Comparison of ENCODE assay signal across 3 cellular contexts in genomic region chr1:18918417-18918816, GRCh38.
TF ChIP-seq lines count a peak whose summit lies in the region.

No MANE protein-coding gene starts in this region.

TF ChIP-seq in GM23338, 12 proteins besides CTCF, POLR2A, EP300 and RAD21 (continued from another document and continues in another):
- TF ChIP-seq ETS1 (IDR thresholded peaks at IDR 0.05) (no peak), ZNF462 (CRISPR knock-in tag; IDR thresholded peaks at IDR 0.05) (no peak), CREB1 (CRISPR knock-in tag; IDR thresholded peaks at IDR 0.05; ENCODE audit: low read depth) (no peak)

TF ChIP-seq in WTC11, 78 proteins besides CTCF, POLR2A, EP300 and RAD21 (continued from another document and continues in another):
- TF ChIP-seq USF1 (CRISPR knock-in tag; IDR thresholded peaks at IDR 0.05) (no peak), ZMAT4 (CRISPR knock-in tag; IDR thresholded peaks at IDR 0.05) (no peak), E2F1 (CRISPR knock-in tag; IDR thresholded peaks at IDR 0.05) (no peak), RELA (CRISPR knock-in tag; IDR thresholded peaks at IDR 0.05; ENCODE audit: borderline replicate concordance) (no peak), TEAD4 (CRISPR knock-in tag; IDR thresholded peaks at IDR 0.05) (no peak), ZNF671 (CRISPR knock-in tag; IDR thresholded peaks at IDR 0.05) (no peak), ZNF532 (CRISPR knock-in tag; IDR thresholded peaks at IDR 0.05; ENCODE audit: borderline replicate concordance) (no peak), ZNF512 (CRISPR knock-in tag; IDR thresholded peaks at IDR 0.05; ENCODE audit: borderline replicate concordance) (no peak), ZBTB43 (CRISPR knock-in tag; IDR thresholded peaks at IDR 0.05) (no peak), TEAD1 (CRISPR knock-in tag; IDR thresholded peaks at IDR 0.05) (no peak), ZNF425 (CRISPR knock-in tag; conservative IDR thresholded peaks at IDR 0.05) (no peak)

TF ChIP-seq in HEK293T, 16 proteins besides CTCF, POLR2A, EP300 and RAD21 (continued from another document):
- TF ChIP-seq LEF1 (IDR thresholded peaks at IDR 0.05; ENCODE audit: borderline replicate concordance) (no peak), ELF4 (IDR thresholded peaks at IDR 0.05) (no peak), SUZ12 (IDR thresholded peaks at IDR 0.05) (no peak), PKNOX1 (IDR thresholded peaks at IDR 0.05) (no peak), HDGF (IDR thresholded peaks at IDR 0.05; ENCODE audit: borderline replicate concordance) (no peak), NFRKB (IDR thresholded peaks at IDR 0.05) (no peak), ZNF384 (IDR thresholded peaks at IDR 0.05) (no peak), L3MBTL2 (conservative IDR thresholded peaks at IDR 0.05) (no peak), FOXA1 (IDR thresholded peaks at IDR 0.05) (no peak), SP1 (IDR thresholded peaks at IDR 0.05) (no peak), TARDBP (IDR thresholded peaks at IDR 0.05) (no peak), ARNT (IDR thresholded peaks at IDR 0.05) (no peak), BHLHE40 (IDR thresholded peaks at IDR 0.05; ENCODE audit: borderline replicate concordance) (no peak)
